2 cellular contexts compared by ENCODE assay signal in the genomic region with DNA sequence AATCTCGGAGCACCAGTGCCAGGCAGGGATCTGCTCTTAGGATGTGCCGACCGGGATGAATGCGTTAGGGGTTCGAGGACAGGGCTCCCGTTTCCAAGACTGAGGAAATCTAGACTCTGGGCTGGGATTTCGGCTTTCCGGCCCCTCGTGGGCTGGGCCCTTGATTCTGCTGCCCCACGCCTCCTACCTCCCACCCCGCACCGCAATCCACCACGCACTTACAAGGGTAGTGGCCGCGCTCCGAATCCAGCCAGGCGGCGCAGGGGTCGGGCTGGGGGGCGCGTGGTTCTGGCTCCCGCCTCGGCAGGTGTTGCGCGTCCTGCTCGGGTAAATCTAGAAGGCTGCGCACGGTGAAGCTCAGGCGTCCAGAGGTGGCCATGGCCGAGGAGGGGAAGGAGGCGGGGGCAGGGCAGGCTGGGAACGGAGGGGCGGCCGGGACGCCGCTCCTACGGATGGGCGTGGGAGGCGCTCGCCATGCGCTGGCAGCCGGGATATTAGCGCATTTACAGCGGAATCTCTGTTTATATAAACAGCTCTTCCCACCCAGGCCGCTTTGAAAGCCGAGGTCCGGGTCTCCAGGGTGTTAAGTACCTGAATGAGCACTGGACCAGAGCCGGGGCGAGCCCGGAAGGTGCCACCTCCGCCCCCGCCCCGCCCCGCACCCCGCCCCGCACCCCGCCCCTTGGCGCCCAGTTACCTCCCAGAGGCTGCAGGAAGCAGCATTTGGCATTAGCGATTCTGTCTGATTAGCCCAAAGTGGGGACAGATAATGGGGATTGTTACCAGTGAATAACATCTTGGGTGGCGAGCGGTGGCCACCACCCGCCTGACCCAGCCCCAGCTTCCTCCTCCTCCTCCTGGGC.
TF ChIP-seq lines count a peak whose summit lies in the region.

A gene (minus strand): TSS at position 604 of the 863 bp plus-strand sequence. CDS start 225 bp downstream, at position 379.

TF ChIP-seq in H1, 55 proteins besides CTCF, POLR2A, EP300 and RAD21:
- TF ChIP-seq RBBP5 (IDR thresholded peaks at IDR 0.05; ENCODE audit: borderline replicate concordance, low read depth, low read length) (no peak), KDM4A (IDR thresholded peaks at IDR 0.05; ENCODE audit: low read depth, low read length, severe bottlenecking) (peak; percentile 26), TCF12 (IDR thresholded peaks at IDR 0.05; ENCODE audit: low read depth, low read length) (peak; percentile 27; the same call in 1 of the 2 replicates), FOSL1 (IDR thresholded peaks at IDR 0.05; ENCODE audit: insufficient read depth, low read depth, low read length) (no peak), MAFK (IDR thresholded peaks at IDR 0.05; ENCODE audit: low read depth, low read length) (no peak)
- TF ChIP-seq, protein P1, sequence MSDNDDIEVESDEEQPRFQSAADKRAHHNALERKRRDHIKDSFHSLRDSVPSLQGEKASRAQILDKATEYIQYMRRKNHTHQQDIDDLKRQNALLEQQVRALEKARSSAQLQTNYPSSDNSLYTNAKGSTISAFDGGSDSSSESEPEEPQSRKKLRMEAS (IDR thresholded peaks at IDR 0.05): peak; percentile 23; the same call in 1 of the 2 replicates

TF ChIP-seq in neural cell, 6 proteins besides CTCF, POLR2A, EP300 and RAD21:
- peak; percentile 94 for TF ChIP-seq EZH2 (IDR thresholded peaks at IDR 0.05; ENCODE audit: borderline replicate concordance, insufficient read depth, low read length, poor library complexity, severe bottlenecking)
- no peak for TF ChIP-seq POLR2AphosphoS5 (IDR thresholded peaks at IDR 0.05)
